Comparison of ENCODE assay signal across 24 cellular contexts in the genomic region with DNA sequence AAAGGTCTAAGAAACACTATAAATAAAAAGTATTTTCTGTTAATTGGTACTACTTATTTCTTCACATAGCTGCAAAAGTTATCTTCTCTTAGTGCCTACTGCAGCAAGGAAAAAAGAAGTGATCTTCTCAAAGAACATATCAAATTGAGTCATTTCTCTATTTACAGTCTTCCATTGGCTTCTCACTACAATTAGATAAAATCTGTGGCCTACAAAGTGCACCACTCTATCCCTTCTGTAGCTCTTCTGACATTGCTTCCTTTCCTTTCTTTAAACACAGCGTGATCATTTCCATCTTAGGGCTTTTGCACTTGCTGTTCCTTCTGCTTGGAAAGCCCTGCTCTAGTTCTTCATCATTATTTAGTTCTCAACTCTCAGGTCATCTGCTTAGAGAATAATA. TPM values are rescaled to one million over a fixed set of nuclear protein-coding genes. Genes with fewer than 3 reads are reported as not detected.
A peak's percentile ranks its signal among the peaks of the same experiment; 100 is the strongest.
DNase-seq lines count a peak whose midpoint lies in the region; ATAC-seq lines count a peak whose summit lies in the region.
"Had no signal": no experiment of that assay in that cellular context is flagged by ENCODE, and none has a peak within 500 bp of the region (broad histone marks: within the 10 kb centered on the region; RNA-seq: fewer than 3 reads in every experiment).

No MANE protein-coding gene starts in this region.

- H3K4me1 ChIP-seq in CD4-positive, alpha-beta memory T cell (ENCODE audit: insufficient read depth, low read length): peaks cover 15% of the 10 kb centered on the region
- peaks cover 4% of the 10 kb centered on the region for H3K4me1 ChIP-seq in rectal smooth muscle tissue (ENCODE audit: control insufficient read depth, insufficient read depth, low read length)
- H3K4me1 ChIP-seq: Caco-2, SJSA1 had no signal

- H3K27ac Mint-ChIP-seq in activated T-cell treated with anti-CD3 and anti-CD28 coated beads, Interleukin-2, amount 50 U/mL, for 72 hours: no peak overlapping the region
- H3K27ac Mint-ChIP-seq in CD4-positive, alpha-beta memory T cell: peak overlapping the region in 4 of 7 donors; percentile 21 to 67 (median 56)
- H3K27ac Mint-ChIP-seq: CD8-positive, alpha-beta T cell had no signal

- CTCF ChIA-PET in CD4-positive, alpha-beta memory T cell (lab: Charles Lee; ENCODE audit: partially characterized antibody): interaction anchor here (1.3 kb wide), 1 partner anchor 41 kb away, joined by 3 read pairs; no protein-coding TSS in a partner anchor

- no peaks in the 10 kb centered on the region for H3K9me3 ChIP-seq in CD4-positive, alpha-beta memory T cell (ENCODE audit: control insufficient read depth in 1 of 2, low read length in 2 of 2)
- H3K9me3 ChIP-seq: Caco-2, HAP-1, SJSA1 had no signal

- H3K36me3 Mint-ChIP-seq in activated T-cell treated with anti-CD3 and anti-CD28 coated beads, Interleukin-2, amount 50 U/mL, for 72 hours (ENCODE audit: insufficient read depth in 2 of 2): peaks cover 6 to 10% of the 10 kb centered on the region in 2 donors
- peaks cover 16 to 38% of the 10 kb centered on the region in 2 donors for H3K36me3 Mint-ChIP-seq in CD4-positive, alpha-beta memory T cell

- H3K9ac ChIP-seq in rectal smooth muscle tissue (ENCODE audit: low read length): no peak overlapping the region

- peaks cover 23% of the 10 kb centered on the region for H3K27me3 Mint-ChIP-seq in activated T-cell treated with anti-CD3 and anti-CD28 coated beads, Interleukin-2, amount 50 U/mL, for 72 hours (ENCODE audit: low read depth)
- no peaks in the 10 kb centered on the region for H3K27me3 Mint-ChIP-seq in CD4-positive, alpha-beta memory T cell

- no peaks in the 10 kb centered on the region for H3K36me3 ChIP-seq in CD4-positive, alpha-beta memory T cell (ENCODE audit: insufficient read depth, low read length)
- no peaks in the 10 kb centered on the region for H3K36me3 ChIP-seq in rectal smooth muscle tissue (ENCODE audit: control insufficient read depth, insufficient read depth, low read length)
- H3K36me3 ChIP-seq: HAP-1, SJSA1 had no signal

- H3K27ac ChIP-seq in CD4-positive, alpha-beta memory T cell (ENCODE audit: low read depth, low read length): no peak overlapping the region
- H3K27ac ChIP-seq in rectal smooth muscle tissue (ENCODE audit: low read depth, low read length): peak overlapping the region; percentile 22
- H3K27ac ChIP-seq: SJSA1 had no signal

- H3K27me3 ChIP-seq in CD4-positive, alpha-beta memory T cell (ENCODE audit: insufficient read depth, low read length): no peaks in the 10 kb centered on the region
- H3K27me3 ChIP-seq in rectal smooth muscle tissue (ENCODE audit: control insufficient read depth, insufficient read depth, low read length): no peaks in the 10 kb centered on the region
- H3K27me3 ChIP-seq: SJSA1 had no signal

- H3K4me1 Mint-ChIP-seq in activated T-cell treated with anti-CD3 and anti-CD28 coated beads, Interleukin-2, amount 50 U/mL, for 72 hours (ENCODE audit: low read depth): peaks cover 36% of the 10 kb centered on the region
- peaks cover 24 to 46% (median 34%) of the 10 kb centered on the region in 4 donors for H3K4me1 Mint-ChIP-seq in CD4-positive, alpha-beta memory T cell

- peak overlapping the region in 1 of 2 donors; percentile 0 for H3K4me3 Mint-ChIP-seq in activated T-cell treated with anti-CD3 and anti-CD28 coated beads, Interleukin-2, amount 50 U/mL, for 72 hours
- peak overlapping the region in 4 of 8 donors; percentile 4 to 43 (median 32) for H3K4me3 Mint-ChIP-seq in CD4-positive, alpha-beta memory T cell
- H3K4me3 Mint-ChIP-seq: CD8-positive, alpha-beta T cell had no signal

- H3K4me3 ChIP-seq in CD4-positive, alpha-beta memory T cell (ENCODE audit: low read length in 2 of 2): no peak overlapping the region
- H3K4me3 ChIP-seq in rectal smooth muscle tissue (ENCODE audit: low read length): no peak overlapping the region
- H3K4me3 ChIP-seq: HAP-1, SJSA1 had no signal

- POLR2A ChIA-PET in CD4-positive, alpha-beta memory T cell (lab: Charles Lee; ENCODE audit: partially characterized antibody): interaction anchor here (0.5 to 2.0 kb wide), 5 partner anchors 10 to 44 kb away, joined by 3 to 4 read pairs (median 3); no protein-coding TSS in a partner anchor

- H3K9me3 Mint-ChIP-seq in activated T-cell treated with anti-CD3 and anti-CD28 coated beads, Interleukin-2, amount 50 U/mL, for 72 hours: no peaks in the 10 kb centered on the region
- peaks cover 0 to 8% (median 3%) of the 10 kb centered on the region in 8 donors for H3K9me3 Mint-ChIP-seq in CD4-positive, alpha-beta memory T cell

- DNase-seq in activated T-cell treated with anti-CD3 and anti-CD28 coated beads, Interleukin-2, amount 50 U/mL, for 72 hours: no peak
- DNase-seq in activated T-cell treated with anti-CD3 and anti-CD28 coated beads, Interleukin-2, amount 50 U/mL, for 48 hours: no peak
- DNase-seq in CD4-positive, alpha-beta memory T cell: no peak
- peak; percentile 54 for DNase-seq in OCI-M1 (lab: John Stamatoyannopoulos, UW)
- no peak for DNase-seq in NCI-H1105 (lab: John Stamatoyannopoulos, UW)
- no peak for DNase-seq in NCI-H774 (lab: John Stamatoyannopoulos, UW)
- DNase-seq: C1 segment of cervical spinal cord; Caco-2; CD8-positive, alpha-beta T cell; GOT3; Kasumi-1; MV-4-11; NCI-H1105 treated with DMSO at 0.1 percent for 48 hours; NCI-H146; NCI-H1930; NCI-H2107; NCI-H524 treated with DMSO at 0.1 percent for 48 hours; NCI-H82; Right ventricle myocardium superior; RPMI8226 had no signal

- intact Hi-C loops in CD4-positive, alpha-beta memory T cell (cut with micrococcal nuclease): no loop called here

- ATAC-seq in activated T-cell treated with anti-CD3 and anti-CD28 coated beads, Interleukin-2, amount 50 U/mL, for 72 hours (replicated peaks in 1 of 2): peak; percentile 20 to 33
- ATAC-seq: CD8-positive, alpha-beta T cell; HepG2 had no signal

RNA-seq across cellular contexts. Expression of gene MXI1, which starts 44.7 kb away (rescaled TPM):
- total RNA-seq in activated T-cell treated with anti-CD3 and anti-CD28 coated beads, Interleukin-2, amount 50 U/mL, for 72 hours: 10 to 100 TPM; 19.4 to 36.8 TPM
- 10 to 100 TPM; 49.7 to 56.6 TPM for total RNA-seq in CD4-positive, alpha-beta memory T cell
- 10 to 100 TPM; 32.1 to 54.6 TPM for polyA plus RNA-seq in CD4-positive, alpha-beta memory T cell

RNA-seq across cellular contexts. Expression of gene SMNDC1, which starts 52.6 kb away (rescaled TPM):
- 10 to 100 TPM; 49.2 to 54.6 TPM for total RNA-seq in activated T-cell treated with anti-CD3 and anti-CD28 coated beads, Interleukin-2, amount 50 U/mL, for 72 hours
- 10 to 100 TPM; 39.0 to 39.3 TPM for total RNA-seq in CD4-positive, alpha-beta memory T cell
- 10 to 100 TPM; 11.3 to 22.6 TPM for polyA plus RNA-seq in CD4-positive, alpha-beta memory T cell
